1 cellular context compared by ENCODE assay signal in genomic region chr1:54794401-54795099, GRCh38.
TF ChIP-seq lines count a peak whose summit lies in the region.

No MANE protein-coding gene starts in this region.

TF ChIP-seq in HepG2, 621 proteins besides CTCF, POLR2A, EP300 and RAD21 (continued from another document and continues in another):
- TF ChIP-seq USF2 (IDR thresholded peaks at IDR 0.05; ENCODE audit: low read depth, low read length) (no peak), USF2 (CRISPR knock-in tag; IDR thresholded peaks at IDR 0.05; ENCODE audit: borderline replicate concordance) (no peak), NFE2L1 (CRISPR knock-in tag; IDR thresholded peaks at IDR 0.05; ENCODE audit: borderline replicate concordance) (no peak), ZNF431 (CRISPR knock-in tag; IDR thresholded peaks at IDR 0.05; ENCODE audit: borderline replicate concordance, low read depth) (no peak), KMT2A (CRISPR knock-in tag; IDR thresholded peaks at IDR 0.05) (0 out of 2 replicates have a peak, but pooled peaks have one; percentile 31), RCOR2 (CRISPR knock-in tag; IDR thresholded peaks at IDR 0.05) (0 out of 2 replicates have a peak, but pooled peaks have one; percentile 22), FOSL2 (CRISPR knock-in tag; IDR thresholded peaks at IDR 0.05) (peak; percentile 28; the same call in 1 of the 2 replicates), ZNF629 (CRISPR knock-in tag; conservative IDR thresholded peaks at IDR 0.05) (no peak), MNT (IDR thresholded peaks at IDR 0.05) (no peak), ZNF3 (CRISPR knock-in tag; IDR thresholded peaks at IDR 0.05) (no peak), RNF2 (conservative IDR thresholded peaks at IDR 0.05; ENCODE audit: low read depth) (no peak), ZNF768 (CRISPR knock-in tag; IDR thresholded peaks at IDR 0.05) (no peak), NR3C1 (CRISPR knock-in tag; IDR thresholded peaks at IDR 0.05) (no peak), NR2F6 (IDR thresholded peaks at IDR 0.05) (no peak), NR2F6 (CRISPR knock-in tag; IDR thresholded peaks at IDR 0.05) (no peak), MAX (IDR thresholded peaks at IDR 0.05) (0 out of 2 replicates have a peak, but pooled peaks have one; percentile 33), CBX5 (CRISPR knock-in tag; IDR thresholded peaks at IDR 0.05; ENCODE audit: borderline replicate concordance) (no peak), ZNF687 (CRISPR knock-in tag; IDR thresholded peaks at IDR 0.05) (peak; percentile 60), NFKBIZ (CRISPR knock-in tag; IDR thresholded peaks at IDR 0.05) (no peak), LBX2 (CRISPR knock-in tag; IDR thresholded peaks at IDR 0.05; ENCODE audit: borderline replicate concordance) (no peak), ZNF30 (CRISPR knock-in tag; IDR thresholded peaks at IDR 0.05) (no peak), HNRNPLL (IDR thresholded peaks at IDR 0.05; ENCODE audit: low read depth, low read length, poor library complexity, severe bottlenecking) (no peak), MAFG (CRISPR knock-in tag; IDR thresholded peaks at IDR 0.05) (peak; percentile 79; the same call in 1 of the 2 replicates), GLMP (CRISPR knock-in tag; IDR thresholded peaks at IDR 0.05; ENCODE audit: borderline replicate concordance) (no peak), AFF4 (CRISPR knock-in tag; IDR thresholded peaks at IDR 0.05) (no peak), NCOR1 (IDR thresholded peaks at IDR 0.05; ENCODE audit: borderline replicate concordance, low read length) (peak; percentile 23; the same call in 1 of the 2 replicates), ZBTB14 (CRISPR knock-in tag; IDR thresholded peaks at IDR 0.05) (no peak), CEBPG (CRISPR knock-in tag; IDR thresholded peaks at IDR 0.05) (0 out of 2 replicates have a peak, but pooled peaks have one; percentile 32), ZEB1 (IDR thresholded peaks at IDR 0.05; ENCODE audit: insufficient replicate concordance, low read depth) (peak; percentile 60), CBX1 (IDR thresholded peaks at IDR 0.05; ENCODE audit: low read depth) (no peak), HHEX (CRISPR knock-in tag; IDR thresholded peaks at IDR 0.05) (no peak), MAFK (conservative IDR thresholded peaks at IDR 0.05 in 1 of 2, IDR thresholded peaks at IDR 0.05 in 1 of 2; ENCODE audit: low read length in 2 of 2) (peak; percentile 83 to 94), ZNF841 (CRISPR knock-in tag; IDR thresholded peaks at IDR 0.05; ENCODE audit: borderline replicate concordance) (no peak), SP4 (CRISPR knock-in tag; IDR thresholded peaks at IDR 0.05) (peak; percentile 57), ZNF354B (CRISPR knock-in tag; IDR thresholded peaks at IDR 0.05) (no peak), GZF1 (CRISPR knock-in tag; IDR thresholded peaks at IDR 0.05) (no peak), GLI4 (CRISPR knock-in tag; IDR thresholded peaks at IDR 0.05; ENCODE audit: borderline replicate concordance) (no peak), SP5 (CRISPR knock-in tag; IDR thresholded peaks at IDR 0.05; ENCODE audit: borderline replicate concordance, low read depth) (peak; percentile 70), DRAP1 (CRISPR knock-in tag; IDR thresholded peaks at IDR 0.05) (no peak), ATF2 (CRISPR knock-in tag; IDR thresholded peaks at IDR 0.05) (no peak), ESRRA (CRISPR knock-in tag; IDR thresholded peaks at IDR 0.05; ENCODE audit: low read depth) (0 out of 2 replicates have a peak, but pooled peaks have one; percentile 22), CREM (IDR thresholded peaks at IDR 0.05) (peak; percentile 16; the same call in 1 of the 2 replicates), CREM (CRISPR knock-in tag; IDR thresholded peaks at IDR 0.05) (no peak), RXRA (CRISPR knock-in tag; IDR thresholded peaks at IDR 0.05) (peak; percentile 61), SUZ12 (IDR thresholded peaks at IDR 0.05; ENCODE audit: low read depth, low read length) (no peak), ZNF792 (CRISPR knock-in tag; IDR thresholded peaks at IDR 0.05) (0 out of 2 replicates have a peak, but pooled peaks have one; percentile 26), ZBTB49 (CRISPR knock-in tag; IDR thresholded peaks at IDR 0.05; ENCODE audit: borderline replicate concordance) (no peak), KLF13 (CRISPR knock-in tag; IDR thresholded peaks at IDR 0.05) (no peak)
